Comparison of ENCODE assay signal across 1 cellular context in genomic region chr19:17796838-17797168, GRCh38.
A peak's percentile ranks its signal among the peaks of the same experiment; 100 is the strongest.
TF ChIP-seq lines count a peak whose summit lies in the region.

No MANE protein-coding gene starts in this region.

TF ChIP-seq in HepG2, 621 proteins besides CTCF, POLR2A, EP300 and RAD21 (continues in another document):
- TF ChIP-seq SATB2 (CRISPR knock-in tag; IDR thresholded peaks at IDR 0.05) (no peak), ZNF614 (CRISPR knock-in tag; IDR thresholded peaks at IDR 0.05; ENCODE audit: borderline replicate concordance) (no peak), ZBTB33 (CRISPR knock-in tag; IDR thresholded peaks at IDR 0.05) (no peak), ADNP (CRISPR knock-in tag; IDR thresholded peaks at IDR 0.05) (0 out of 2 replicates have a peak, but pooled peaks have one; percentile 32), IKZF5 (CRISPR knock-in tag; IDR thresholded peaks at IDR 0.05) (no peak), ZFP36 (IDR thresholded peaks at IDR 0.05; ENCODE audit: borderline replicate concordance, low read depth, low read length, partially characterized antibody) (peak; percentile 41), ZFP36L2 (CRISPR knock-in tag; IDR thresholded peaks at IDR 0.05) (no peak), MLX (CRISPR knock-in tag; IDR thresholded peaks at IDR 0.05) (no peak), HNF4G (IDR thresholded peaks at IDR 0.05; ENCODE audit: borderline replicate concordance, low read depth, low read length) (no peak), HNF4G (CRISPR knock-in tag; IDR thresholded peaks at IDR 0.05; ENCODE audit: borderline replicate concordance, low read depth) (no peak), ZNF205 (CRISPR knock-in tag; IDR thresholded peaks at IDR 0.05) (no peak), GABPA (IDR thresholded peaks at IDR 0.05; ENCODE audit: low read depth, low read length) (no peak), GABPA (CRISPR knock-in tag; IDR thresholded peaks at IDR 0.05; ENCODE audit: low read depth) (no peak), NFYB (CRISPR knock-in tag; IDR thresholded peaks at IDR 0.05) (no peak), ZNF382 (CRISPR knock-in tag; IDR thresholded peaks at IDR 0.05; ENCODE audit: borderline replicate concordance) (no peak), AGO1 (IDR thresholded peaks at IDR 0.05; ENCODE audit: low read depth, low read length, poor library complexity, severe bottlenecking) (no peak), HMG20B (CRISPR knock-in tag; conservative IDR thresholded peaks at IDR 0.05) (no peak), ZNF512 (CRISPR knock-in tag; IDR thresholded peaks at IDR 0.05) (no peak), DNMT1 (CRISPR knock-in tag; IDR thresholded peaks at IDR 0.05) (no peak), ZBED4 (CRISPR knock-in tag; IDR thresholded peaks at IDR 0.05; ENCODE audit: borderline replicate concordance) (no peak), NR2F6 (IDR thresholded peaks at IDR 0.05) (no peak), NR2F6 (CRISPR knock-in tag; IDR thresholded peaks at IDR 0.05) (no peak), RBFOX2 (IDR thresholded peaks at IDR 0.05; ENCODE audit: low read depth, low read length) (no peak), KAT2B (IDR thresholded peaks at IDR 0.05; ENCODE audit: borderline replicate concordance, low read depth, low read length) (no peak), CHD4 (IDR thresholded peaks at IDR 0.05; ENCODE audit: borderline replicate concordance, low read length) (peak; percentile 46; the same call in 1 of the 2 replicates), THAP11 (CRISPR knock-in tag; IDR thresholded peaks at IDR 0.05) (no peak), ZNF432 (CRISPR knock-in tag; IDR thresholded peaks at IDR 0.05; ENCODE audit: borderline replicate concordance) (no peak), ZNF567 (CRISPR knock-in tag; IDR thresholded peaks at IDR 0.05; ENCODE audit: borderline replicate concordance) (no peak), RXRA (CRISPR knock-in tag; IDR thresholded peaks at IDR 0.05) (0 out of 2 replicates have a peak, but pooled peaks have one; percentile 15), RNF219 (CRISPR knock-in tag; IDR thresholded peaks at IDR 0.05) (no peak), BRD4 (CRISPR knock-in tag; IDR thresholded peaks at IDR 0.05) (no peak), DRAP1 (CRISPR knock-in tag; IDR thresholded peaks at IDR 0.05) (no peak), TEAD2 (CRISPR knock-in tag; IDR thresholded peaks at IDR 0.05) (no peak), ZNF343 (CRISPR knock-in tag; IDR thresholded peaks at IDR 0.05) (no peak), MAFF (IDR thresholded peaks at IDR 0.05; ENCODE audit: low read depth, low read length) (no peak), ZNF770 (CRISPR knock-in tag; IDR thresholded peaks at IDR 0.05) (no peak), HDAC2 (CRISPR knock-in tag; IDR thresholded peaks at IDR 0.05) (peak; percentile 29; the same call in 1 of the 2 replicates), MED13 (CRISPR knock-in tag; IDR thresholded peaks at IDR 0.05) (no peak), MAFK (conservative IDR thresholded peaks at IDR 0.05 in 1 of 2, IDR thresholded peaks at IDR 0.05 in 1 of 2; ENCODE audit: low read length in 2 of 2) (no peak), ZFP91 (CRISPR knock-in tag; IDR thresholded peaks at IDR 0.05; ENCODE audit: borderline replicate concordance) (no peak), ZNF580 (CRISPR knock-in tag; IDR thresholded peaks at IDR 0.05; ENCODE audit: borderline replicate concordance, low read depth) (peak; percentile 49; the same call in 1 of the 2 replicates), FOXP1 (IDR thresholded peaks at IDR 0.05) (no peak), FOXP1 (CRISPR knock-in tag; IDR thresholded peaks at IDR 0.05) (0 out of 2 replicates have a peak, but pooled peaks have one; percentile 1), SOX6 (IDR thresholded peaks at IDR 0.05) (no peak), SOX6 (CRISPR knock-in tag; IDR thresholded peaks at IDR 0.05) (0 out of 2 replicates have a peak, but pooled peaks have one; percentile 39), ZNF674 (CRISPR knock-in tag; IDR thresholded peaks at IDR 0.05; ENCODE audit: low read depth) (no peak), ZNF552 (CRISPR knock-in tag; IDR thresholded peaks at IDR 0.05; ENCODE audit: borderline replicate concordance) (no peak), U2AF1 (optimal IDR thresholded peaks at IDR 0.05; ENCODE audit: low read depth, low read length) (no peak), ZNF276 (CRISPR knock-in tag; IDR thresholded peaks at IDR 0.05; ENCODE audit: low read depth) (no peak), NONO (IDR thresholded peaks at IDR 0.05) (no peak), NONO (CRISPR knock-in tag; conservative IDR thresholded peaks at IDR 0.05) (no peak), ZNF441 (CRISPR knock-in tag; IDR thresholded peaks at IDR 0.05; ENCODE audit: borderline replicate concordance) (no peak)
